In the genomic region with DNA sequence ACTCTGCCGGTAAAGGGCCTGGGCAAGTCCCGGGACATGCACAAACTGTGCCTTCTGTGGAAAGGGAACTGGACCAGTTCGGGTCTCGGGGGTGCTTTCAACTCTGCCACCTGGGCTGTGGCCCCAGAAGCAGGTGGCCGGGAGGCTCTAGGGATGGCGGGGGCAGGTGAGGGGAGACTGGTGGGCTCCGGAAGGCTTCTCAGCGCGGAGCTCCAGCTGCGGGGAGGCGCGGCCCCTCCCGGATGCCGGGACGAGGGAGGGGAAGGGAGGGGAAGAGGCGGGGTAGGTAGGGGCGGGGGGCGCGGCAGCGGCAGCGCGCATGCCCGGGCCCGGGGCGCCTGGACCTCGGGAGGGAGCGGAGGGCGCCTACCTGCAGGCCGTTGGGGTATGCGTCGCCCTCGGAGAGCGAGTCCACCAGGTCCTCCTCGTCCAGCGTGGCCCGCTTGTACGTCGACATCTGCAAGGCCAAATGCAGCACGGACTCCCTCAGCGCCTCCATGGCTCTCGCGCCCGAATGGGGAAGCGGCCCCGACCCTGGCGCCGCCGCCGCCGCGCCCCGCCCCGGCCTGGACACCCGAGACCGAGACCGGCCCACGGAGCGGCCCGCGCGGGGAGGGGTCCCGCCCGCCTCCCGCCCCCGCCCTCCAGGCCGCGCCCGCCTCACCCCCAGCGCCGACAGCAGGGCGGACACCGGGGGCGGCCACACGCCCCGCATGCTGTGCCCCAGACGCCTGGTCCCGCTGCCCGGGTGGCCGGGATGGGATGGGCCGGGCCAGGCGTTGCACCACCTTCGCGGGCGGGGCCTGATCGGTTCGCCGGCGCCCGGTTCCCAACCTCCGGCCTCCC, we compare ENCODE assay signal across 8 cellular contexts. TPM values are rescaled to one million over a fixed set of nuclear protein-coding genes. Genes with fewer than 3 reads are reported as not detected.
DNase-seq lines count a peak whose midpoint lies in the region; ATAC-seq and TF ChIP-seq lines count a peak whose summit lies in the region.

Gene ECE1, minus strand, starts transcription at position 764 of the 846 bp plus-strand sequence. Its CDS starts 49 bp downstream, at position 715.

- no peaks in the 10 kb centered on the region for H3K27me3 ChIP-seq in PC-9 (ENCODE audit: insufficient read depth, low read depth)
- no peaks in the 10 kb centered on the region for H3K27me3 ChIP-seq in trophoblast cell (ENCODE audit: insufficient read depth, low read length)

- H3K9me3 Mint-ChIP-seq in activated naive CD4-positive, alpha-beta T cell treated with anti-CD3 and anti-CD28 coated beads for 36 hours = no peaks in the 10 kb centered on the region

- H3K79me2 ChIP-seq in PC-9 (ENCODE audit: low read depth) (0 out of 2 replicates have a peak, but pooled peaks cover 3% of the 10 kb centered on the region), trophoblast cell (ENCODE audit: control insufficient read depth, insufficient read depth, low read length, poor library complexity) (peaks cover 6% of the 10 kb centered on the region)

- intact Hi-C loops in PC-9 (cut with micrococcal nuclease; ENCODE audit: unreplicated experiment) = no loop called here
- intact Hi-C loops in activated naive CD4-positive, alpha-beta T cell treated with anti-CD3 and anti-CD28 coated beads for 36 hours (cut with micrococcal nuclease) = loop anchor here (10.0 kb wide), 1 partner anchor 1105 kb away; the partner anchor contains the start of genes PLA2G2C and UBXN10
- intact Hi-C loops in Right ventricle myocardium inferior (cut with DNase I) = loop anchor here (5.0 kb wide), 1 partner anchor 42 kb away; no protein-coding TSS in a partner anchor

- H3K4me1 ChIP-seq in PC-9 (replicated peaks; ENCODE audit: insufficient read depth) (peaks cover 13% of the 10 kb centered on the region), trophoblast cell (ENCODE audit: control insufficient read depth in 1 of 2, insufficient read depth in 2 of 2, low read length in 2 of 2) (peaks cover 5 to 8% of the 10 kb centered on the region in 2 experiments)

- H3F3A ChIP-seq in PC-9 (ENCODE audit: insufficient read depth, low read depth) = peaks cover 12% of the 10 kb centered on the region

- no peaks in the 10 kb centered on the region for H3K36me3 ChIP-seq in PC-9 (ENCODE audit: low read depth)
- H3K36me3 ChIP-seq in trophoblast cell (ENCODE audit: control insufficient read depth in 1 of 2, insufficient read depth in 2 of 2, low read length in 2 of 2) = no peaks in the 10 kb centered on the region

- POLR2A ChIA-PET in PC-9 (lab: Charles Lee; ENCODE audit: unreplicated experiment) = interaction anchor here (0.6 kb wide), 1 partner anchor 26 kb away, joined by 3 read pairs; no protein-coding TSS in a partner anchor

- DNase-seq in PC-9 (peak in 1 of 2 experiments; percentile 48), Right ventricle myocardium inferior (ENCODE audit: missing footprints) (peak; percentile 85), trophoblast cell (peak; percentile 25 to 63), Kasumi-1 (lab: John Stamatoyannopoulos, UW) (no peak), GDM1 (lab: John Stamatoyannopoulos, UW) (no peak)
- peak; percentile 57 for DNase-seq in activated naive CD4-positive, alpha-beta T cell treated with anti-CD3 and anti-CD28 coated beads for 36 hours

- no peak within 1 kb of the TSS for H2BK12ac ChIP-seq in trophoblast cell (ENCODE audit: low read length)

- peak within 1 kb of the TSS; percentile 82 for H3K4ac ChIP-seq in trophoblast cell (ENCODE audit: low read depth, low read length)

- WGBS in trophoblast cell (ENCODE audit: extremely low coverage, insufficient coverage, insufficient read length) = no CpG with 5 or more reads among the region's 90 CpGs

- peak within 1 kb of the TSS; percentile 63 for H2BK120ac ChIP-seq in trophoblast cell (ENCODE audit: insufficient read depth, low read length, poor library complexity)

- H4K12ac ChIP-seq in trophoblast cell (ENCODE audit: low read depth, low read length) = peak within 1 kb of the TSS; percentile 83

- H2BK5ac ChIP-seq in trophoblast cell (ENCODE audit: low read depth, low read length, poor library complexity) = no peak within 1 kb of the TSS

- CTCF ChIA-PET in PC-9 (lab: Charles Lee) = no interaction called here
- CTCF ChIA-PET in activated naive CD4-positive, alpha-beta T cell treated with anti-CD3 and anti-CD28 coated beads for 36 hours (lab: Charles Lee) = interaction anchor here (1.1 to 5.7 kb wide), 3 partner anchors 10 to 35 kb away, joined by 4 to 41 read pairs (median 5); no protein-coding TSS in a partner anchor

- peak within 1 kb of the TSS; percentile 100 for H3K18ac ChIP-seq in trophoblast cell (ENCODE audit: low read length)

- H3K23ac ChIP-seq in trophoblast cell (ENCODE audit: low read length) = no peak within 1 kb of the TSS

- TF ChIP-seq POLR2A in GM15510 (IDR thresholded peaks at IDR 0.05; ENCODE audit: borderline replicate concordance, extremely low read depth, insufficient read length) = peak; percentile 30

- peak within 1 kb of the TSS; percentile 76 for H4K91ac ChIP-seq in trophoblast cell (ENCODE audit: low read depth, low read length)

- H3K36me3 Mint-ChIP-seq in activated naive CD4-positive, alpha-beta T cell treated with anti-CD3 and anti-CD28 coated beads for 36 hours (ENCODE audit: low read depth) = peaks cover 21% of the 10 kb centered on the region

- BruUV-seq in PC-9 (replicated peaks; lab: Mats Ljungman, UMichigan) = no TSS peak

- peak within 1 kb of the TSS; percentile 93 for H4K8ac ChIP-seq in trophoblast cell (ENCODE audit: low read depth, low read length)

- H3K4me3 ChIP-seq in PC-9 (peak within 1 kb of the TSS; percentile 67), trophoblast cell (ENCODE audit: low read depth, low read length) (peak within 1 kb of the TSS; percentile 79)

- H3K9me3 ChIP-seq in PC-9 (ENCODE audit: insufficient read depth, low read depth) (no peaks in the 10 kb centered on the region), trophoblast cell (ENCODE audit: insufficient read depth, low read depth, low read length) (no peaks in the 10 kb centered on the region)

- peak within 1 kb of the TSS; percentile 99 for H3K27ac Mint-ChIP-seq in activated naive CD4-positive, alpha-beta T cell treated with anti-CD3 and anti-CD28 coated beads for 36 hours

- no peak within 1 kb of the TSS for H2AK5ac ChIP-seq in trophoblast cell (ENCODE audit: low read length)

- peaks cover 71% of the 10 kb centered on the region for H3K4me1 Mint-ChIP-seq in activated naive CD4-positive, alpha-beta T cell treated with anti-CD3 and anti-CD28 coated beads for 36 hours (ENCODE audit: low read depth)

- no peaks in the 10 kb centered on the region for H4K20me1 ChIP-seq in PC-9 (ENCODE audit: insufficient read depth)

- peak within 1 kb of the TSS; percentile 93 for H3K14ac ChIP-seq in trophoblast cell (ENCODE audit: low read length)

- H3K27me3 Mint-ChIP-seq in activated naive CD4-positive, alpha-beta T cell treated with anti-CD3 and anti-CD28 coated beads for 36 hours (ENCODE audit: low read depth) = no peaks in the 10 kb centered on the region

- TF ChIP-seq CTCF in PC-9 (conservative IDR thresholded peaks at IDR 0.05) = no peak

- H3K9ac ChIP-seq in trophoblast cell (ENCODE audit: low read length) = peak within 1 kb of the TSS; percentile 59

- H3K79me1 ChIP-seq in trophoblast cell (ENCODE audit: low read length) = peaks cover 5% of the 10 kb centered on the region

- H2AFZ ChIP-seq in PC-9 (peak within 1 kb of the TSS; percentile 71; the same call in 1 of the 2 replicates), trophoblast cell (ENCODE audit: insufficient read depth, low read length, poor library complexity) (peak within 1 kb of the TSS; percentile 98)

- ATAC-seq in Right ventricle myocardium inferior (peak; percentile 56), GM19463 (IDR thresholded peaks at IDR 0.05; ENCODE audit: unreplicated experiment) (no peak)

- peak within 1 kb of the TSS; percentile 91 for H3K4me3 Mint-ChIP-seq in activated naive CD4-positive, alpha-beta T cell treated with anti-CD3 and anti-CD28 coated beads for 36 hours

- H3K27ac ChIP-seq in PC-9 = 0 out of 2 replicates have a peak within 1 kb of the TSS, but pooled peaks have one; percentile 9
- no peak within 1 kb of the TSS for H3K27ac ChIP-seq in trophoblast cell (ENCODE audit: low read depth, low read length)

- H3K4me2 ChIP-seq in PC-9 = peak within 1 kb of the TSS; percentile 90
- H3K4me2 ChIP-seq in trophoblast cell (ENCODE audit: low read length) = peak within 1 kb of the TSS; percentile 74

- H3K9me2 ChIP-seq in PC-9 (ENCODE audit: insufficient read depth) = no peaks in the 10 kb centered on the region

RNA-seq across cellular contexts. Expression of gene ECE1, which starts in this region (rescaled TPM):
- 80.8 and 82.1 TPM in 2 replicates for total RNA-seq in PC-9 (2021)
- total RNA-seq in activated naive CD4-positive, alpha-beta T cell treated with anti-CD3 and anti-CD28 coated beads for 36 hours = 100 to 1,000 TPM; 160 to 166 TPM
- 49.3 TPM for total RNA-seq in Right ventricle myocardium inferior
- 50.0 and 52.3 TPM in 2 replicates for polyA plus RNA-seq in trophoblast cell (2013)

Comparison
In these comparisons a context has a peak if more than half of its experiments do, and no peak if none do; other contexts are left out.
1. DNase-seq: peak in activated naive CD4-positive, alpha-beta T cell treated with anti-CD3 and anti-CD28 coated beads for 36 hours (single experiment), Right ventricle myocardium inferior (single experiment) and trophoblast cell (2 of 2); none in Kasumi-1 (0 of 2) and GDM1 (single experiment).